Comparison of ENCODE assay signal across 33 cellular contexts in the genomic region with DNA sequence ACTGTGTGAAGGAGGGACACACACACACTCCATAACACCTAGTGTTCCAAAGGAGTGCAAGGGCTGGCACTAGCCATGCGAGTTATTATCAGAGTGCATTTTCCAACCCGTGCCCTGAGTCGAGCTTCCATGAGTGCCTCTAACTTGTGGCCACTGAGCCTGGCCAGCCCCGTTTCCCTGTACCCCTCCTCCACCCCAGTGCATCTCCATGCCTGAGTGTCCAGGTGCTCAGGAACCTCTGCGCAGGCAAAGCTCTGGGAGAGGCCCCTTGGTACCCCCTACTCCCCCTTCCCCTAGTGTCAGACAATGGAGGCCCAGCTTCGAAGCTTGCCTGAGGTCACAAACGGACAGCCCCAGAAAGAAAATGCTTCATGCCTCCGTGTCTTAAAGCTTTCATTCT. TPM values are rescaled to one million over a fixed set of nuclear protein-coding genes. Genes with fewer than 3 reads are reported as not detected.
DNase-seq lines count a peak whose midpoint lies in the region; ATAC-seq, FAIRE-seq and TF ChIP-seq lines count a peak whose summit lies in the region.
"Had no signal": no experiment of that assay in that cellular context is flagged by ENCODE, and none has a peak within 500 bp of the region (broad histone marks: within the 10 kb centered on the region; RNA-seq: fewer than 3 reads in every experiment).

No MANE protein-coding gene starts in this region.

- H3K9me1 ChIP-seq in IMR-90 (ENCODE audit: insufficient read depth, low read length) = no peaks in the 10 kb centered on the region

- no peak overlapping the region for H2BK20ac ChIP-seq in IMR-90 (ENCODE audit: low read depth, low read length)

- H3K9ac ChIP-seq in IMR-90 (ENCODE audit: low read depth, low read length) = no peak overlapping the region
- H3K9ac ChIP-seq in astrocyte (ENCODE audit: low read length) = peak overlapping the region; percentile 19

- no peak overlapping the region for H3K23ac ChIP-seq in IMR-90 (ENCODE audit: low read depth, low read length)

- no peak for DNase-seq in IMR-90
- no peak for DNase-seq in astrocyte (ENCODE audit: low read depth)
- no peak for DNase-seq in foreskin keratinocyte
- DNase-seq in middle frontal gyrus (ENCODE audit: extremely low spot score, low spot score) = no peak
- DNase-seq in GM20000 (ENCODE audit: low spot score) = no peak
- no peak for DNase-seq in DMS79 (lab: John Stamatoyannopoulos, UW)
- DNase-seq: activated CD4-positive, alpha-beta T cell treated with anti-CD3 and anti-CD28 coated beads, Interleukin-2, amount 10 ng/mL, durations not matched to agents 24 days and 14 days; activated effector memory CD4-positive, alpha-beta T cell treated with Interleukin-2 at 50 U/mL for 16 hours; activated T-cell treated with anti-CD3 and anti-CD28 coated beads, Interleukin-2, amount 50 U/mL, for 1 hour; C1 segment of cervical spinal cord; COR-L47; DMS79 treated with DMSO at 0.1 percent for 48 hours; effector CD8-positive, alpha-beta T cell; GF-D8; glutamatergic neuron; GOT3; Karpas-422; left lung; naive B cell; NCI-H1417 treated with DMSO at 0.1 percent for 48 hours; NCI-H2081; nucleus accumbens; psoas muscle; SJCRH30; stimulated activated CD4-positive, alpha-beta T cell treated with anti-CD3 and anti-CD28 coated beads, Interleukin-12 subunit alpha, Interleukin-12 subunit beta, amount 100 ng/mL, for 4 hours; stimulated activated CD4-positive, alpha-beta T cell treated with anti-CD3 and anti-CD28 coated beads, Interleukin-2, amount 100 ng/mL, for 48 hours; stomach had no signal

- H3K27me3 ChIP-seq in IMR-90 (ENCODE audit: control insufficient read depth, insufficient read depth, low read length) (peaks cover 9% of the 10 kb centered on the region; the same call in 1 of the 2 replicates), astrocyte (ENCODE audit: insufficient read depth, low read length) (no peaks in the 10 kb centered on the region), foreskin keratinocyte (no peaks in the 10 kb centered on the region)
- H3K27me3 ChIP-seq: left lung, SJCRH30, stomach had no signal

- H3K27ac Mint-ChIP-seq in astrocyte (ENCODE audit: unreplicated experiment) = peak overlapping the region; percentile 98
- H3K27ac Mint-ChIP-seq: activated CD4-positive, alpha-beta T cell treated with anti-CD3 and anti-CD28 coated beads, Interleukin-2, amount 10 ng/mL, durations not matched to agents 24 days and 14 days; activated naive CD4-positive, alpha-beta T cell treated with anti-CD3 and anti-CD28 coated beads, Interleukin-2, amount 50 U/mL, for 72 hours had no signal

- H3K4me3 ChIP-seq in IMR-90 (ENCODE audit: insufficient read depth, low read depth, low read length) (no peak overlapping the region), astrocyte (ENCODE audit: insufficient read depth, low read depth, low read length) (no peak overlapping the region)
- H3K4me3 ChIP-seq: left lung, psoas muscle, SJCRH30, stomach had no signal

- in situ Hi-C loops in IMR-90 (cut with MboI; ENCODE audit: low sequenced_read_pairs) = no loop called here

- peak overlapping the region; percentile 36; the same call in 1 of the 2 replicates for H2AK5ac ChIP-seq in IMR-90 (ENCODE audit: low read depth, low read length)

- H3K56ac ChIP-seq in IMR-90 (ENCODE audit: extremely low read depth, insufficient read depth, low read length) = no peak overlapping the region

- POLR2A ChIA-PET in IMR-90 (lab: Charles Lee; ENCODE audit: unreplicated experiment) = interaction anchor here (0.6 kb wide), 1 partner anchor 15 kb away, joined by 4 read pairs; no protein-coding TSS in a partner anchor

- no peaks in the 10 kb centered on the region for H4K20me1 ChIP-seq in IMR-90 (ENCODE audit: insufficient read depth, low read length)
- no peaks in the 10 kb centered on the region for H4K20me1 ChIP-seq in astrocyte (ENCODE audit: insufficient read depth, low read length)

- H3K9me3 Mint-ChIP-seq in astrocyte (ENCODE audit: unreplicated experiment) = no peaks in the 10 kb centered on the region
- H3K9me3 Mint-ChIP-seq: naive B cell had no signal

- H3K4me3 Mint-ChIP-seq in astrocyte (ENCODE audit: unreplicated experiment) = no peak overlapping the region
- H3K4me3 Mint-ChIP-seq: activated CD4-positive, alpha-beta T cell treated with anti-CD3 and anti-CD28 coated beads, Interleukin-2, amount 10 ng/mL, durations not matched to agents 24 days and 14 days had no signal

- no peaks in the 10 kb centered on the region for H3K79me2 ChIP-seq in astrocyte (ENCODE audit: insufficient read depth, low read length)

- dilution Hi-C loops in IMR-90 (cut with HindIII; ENCODE audit: low sequenced_read_pairs, unreplicated experiment) = no loop called here

- H3K4me1 Mint-ChIP-seq in astrocyte (ENCODE audit: low read depth, unreplicated experiment) = peaks cover 46% of the 10 kb centered on the region

- H3K14ac ChIP-seq in IMR-90 (replicated peaks; ENCODE audit: low read depth, low read length) = no peak overlapping the region

- no peak overlapping the region for H2AFZ ChIP-seq in IMR-90 (replicated peaks; ENCODE audit: low read length, poor library complexity)
- no peak overlapping the region for H2AFZ ChIP-seq in astrocyte (ENCODE audit: low read depth, low read length)

- H2AK9ac ChIP-seq in IMR-90 (replicated peaks; ENCODE audit: low read depth, low read length, poor library complexity) = no peak overlapping the region

- no peak overlapping the region for H3K4me2 ChIP-seq in IMR-90 (ENCODE audit: low read depth, low read length)
- H3K4me2 ChIP-seq in astrocyte (ENCODE audit: low read length) = peak overlapping the region; percentile 14

- intact Hi-C loops in IMR-90 (cut with micrococcal nuclease) = no loop called here

- H3K9me3 ChIP-seq in IMR-90 (ENCODE audit: control insufficient read depth, insufficient read depth, low read length) (no peaks in the 10 kb centered on the region), astrocyte (ENCODE audit: insufficient read depth, low read depth, low read length) (no peaks in the 10 kb centered on the region)
- H3K9me3 ChIP-seq: left lung, psoas muscle, SJCRH30, stomach had no signal

- peaks cover 5% of the 10 kb centered on the region; the same call in 1 of the 2 replicates for H3K4me1 ChIP-seq in IMR-90 (ENCODE audit: control insufficient read depth, insufficient read depth, low read length)
- H3K4me1 ChIP-seq in astrocyte (ENCODE audit: insufficient read depth, low read length) = peaks cover 50% of the 10 kb centered on the region
- peaks cover 23% of the 10 kb centered on the region for H3K4me1 ChIP-seq in foreskin keratinocyte

- H4K5ac ChIP-seq in IMR-90 (ENCODE audit: low read depth, low read length) = no peak overlapping the region

- CTCF ChIA-PET in IMR-90 (lab: Yijun Ruan, JAX) = no interaction called here

- no peak overlapping the region for H2BK5ac ChIP-seq in IMR-90 (ENCODE audit: low read depth, low read length, poor library complexity, severe bottlenecking)

- TF ChIP-seq RAD21 in IMR-90 (IDR thresholded peaks at IDR 0.05; ENCODE audit: low read length) = no peak

- no peaks in the 10 kb centered on the region for H3K36me3 ChIP-seq in IMR-90 (ENCODE audit: control insufficient read depth, insufficient read depth, low read length)
- H3K36me3 ChIP-seq in astrocyte (ENCODE audit: insufficient read depth, low read length) = no peaks in the 10 kb centered on the region
- H3K36me3 ChIP-seq: left lung, SJCRH30, stomach had no signal

- H3K36me3 Mint-ChIP-seq in astrocyte (ENCODE audit: low read depth, unreplicated experiment) = no peaks in the 10 kb centered on the region
- H3K36me3 Mint-ChIP-seq: naive B cell had no signal

- no peak overlapping the region for H2BK15ac ChIP-seq in IMR-90 (ENCODE audit: low read depth, low read length)

- H2BK120ac ChIP-seq in IMR-90 (ENCODE audit: low read depth, low read length) = no peak overlapping the region

- FAIRE-seq in astrocyte (lab: Jason Lieb, UNC) = no peak
- FAIRE-seq: colon, islet of Langerhans had no signal

- no peaks in the 10 kb centered on the region for H3K79me1 ChIP-seq in IMR-90 (ENCODE audit: low read depth in 1 of 2, low read length in 2 of 2)

- H4K8ac ChIP-seq in IMR-90 (ENCODE audit: low read depth in 2 of 2, low read length in 2 of 2) = no peak overlapping the region

- no TSS peak for BruUV-seq in IMR-90 (replicated peaks; lab: Mats Ljungman, UMichigan)

- no peak for ATAC-seq in IMR-90 (ENCODE audit: low read depth)
- no peak for ATAC-seq in foreskin keratinocyte
- ATAC-seq in GM21825 (IDR thresholded peaks at IDR 0.05; ENCODE audit: unreplicated experiment) = no peak
- ATAC-seq: activated naive CD4-positive, alpha-beta T cell treated with anti-CD3 and anti-CD28 coated beads, Interleukin-2, amount 50 U/mL, for 72 hours; left lung; psoas muscle; sciatic nerve had no signal

- no peak overlapping the region for H4K91ac ChIP-seq in IMR-90 (ENCODE audit: insufficient read depth, low read depth, low read length)

- H3K4ac ChIP-seq in IMR-90 (ENCODE audit: low read depth, low read length) = no peak overlapping the region

- no peak for TF ChIP-seq POLR2A in IMR-90 (IDR thresholded peaks at IDR 0.05; ENCODE audit: low read depth, low read length)

- peaks cover 27% of the 10 kb centered on the region for H3K27me3 Mint-ChIP-seq in astrocyte (ENCODE audit: low read depth, unreplicated experiment)

- no CpG with 5 or more reads among the region's 8 CpGs for WGBS in IMR-90 (ENCODE audit: extremely low coverage in 2 of 2, insufficient read length in 1 of 2), 2 experiments

- H3K18ac ChIP-seq in IMR-90 (ENCODE audit: low read depth, low read length) = no peak overlapping the region

- H3K27ac ChIP-seq in IMR-90 (ENCODE audit: insufficient read depth, low read length) (no peak overlapping the region), astrocyte (ENCODE audit: low read depth, low read length) (no peak overlapping the region), foreskin keratinocyte (peak overlapping the region; percentile 92)
- H3K27ac ChIP-seq: psoas muscle, SJCRH30, VCaP had no signal

- no peak for TF ChIP-seq CTCF in IMR-90 (conservative IDR thresholded peaks at IDR 0.05; ENCODE audit: low read depth, low read length)
- no peak for TF ChIP-seq CTCF in astrocyte (IDR thresholded peaks at IDR 0.05; ENCODE audit: insufficient read depth, low read depth, low read length)
- no peak for TF ChIP-seq CTCF in foreskin keratinocyte (conservative IDR thresholded peaks at IDR 0.05)
- no peak for TF ChIP-seq CTCF in GM20000 (IDR thresholded peaks at IDR 0.05; ENCODE audit: extremely low read depth, missing control alignments)

TF ChIP-seq in IMR-90, 13 proteins besides CTCF, POLR2A, EP300 and RAD21 (continues in another document):
- TF ChIP-seq SMC3 (IDR thresholded peaks at IDR 0.05; ENCODE audit: low read depth, low read length) = no peak
- TF ChIP-seq BHLHE40 (IDR thresholded peaks at IDR 0.05; ENCODE audit: low read depth, low read length) = no peak

RNA-seq across cellular contexts. Expression of a gene that starts 45.2 kb away (rescaled TPM):
- total RNA-seq in IMR-90 (2012; rRNA removed) (3.6 and 8.3 TPM in 2 replicates), astrocyte (44.6 and 46.5 TPM in 2 replicates), foreskin keratinocyte (35.1 and 42.1 TPM in 2 replicates)
- polyA plus RNA-seq in IMR-90 (2012; rRNA removed) (6.7 and 30.8 TPM in 2 replicates), foreskin keratinocyte (28.7 and 32.5 TPM in 2 replicates)
- 47.0 and 52.5 TPM in 2 replicates for polyA plus RNA-seq in IMR-90 (2012; cell fraction: cytosol; rRNA removed)
- polyA plus RNA-seq in IMR-90 (2012; cell fraction: nucleus; rRNA removed; ENCODE audit: low replicate concordance) = 171 and 213 TPM in 2 replicates
